In the genomic region with DNA sequence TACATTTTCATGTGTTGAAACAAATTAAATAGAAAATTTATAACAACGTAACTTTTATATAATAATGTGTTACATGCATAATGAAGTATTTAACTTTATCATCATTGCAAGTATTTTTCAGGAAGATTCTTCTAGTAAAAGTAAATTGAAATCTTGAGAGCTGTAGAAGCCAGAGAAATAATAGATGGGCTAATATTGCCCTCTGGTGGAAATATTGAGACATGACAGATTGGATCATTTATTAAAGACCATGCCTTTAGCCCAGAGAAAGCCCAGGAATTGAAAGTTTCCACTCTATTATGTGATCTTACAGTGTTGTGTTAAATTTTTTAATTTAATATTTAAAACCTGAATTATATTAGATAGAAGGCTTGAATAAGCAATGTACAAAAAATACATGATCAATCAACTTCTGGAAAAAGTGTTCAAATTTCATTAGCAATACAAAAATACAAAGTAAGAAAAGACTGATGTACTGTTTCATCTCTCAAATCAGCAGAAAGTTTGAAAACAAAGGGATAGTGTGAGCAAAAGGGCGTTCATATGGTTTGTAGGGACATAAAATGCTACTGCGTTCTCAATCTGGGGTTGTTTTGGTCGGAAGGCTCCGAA, we compare ENCODE assay signal across 9 cellular contexts. TPM values are rescaled to one million over a fixed set of nuclear protein-coding genes. Genes with fewer than 3 reads are reported as not detected.
DNase-seq lines count a peak whose midpoint lies in the region; ATAC-seq and TF ChIP-seq lines count a peak whose summit lies in the region.
"Had no signal": no experiment of that assay in that cellular context is flagged by ENCODE, and none has a peak within 500 bp of the region (broad histone marks: within the 10 kb centered on the region; RNA-seq: fewer than 3 reads in every experiment).

No MANE protein-coding gene starts in this region.

- H2AFZ ChIP-seq in IMR-90 (replicated peaks; ENCODE audit: low read length, poor library complexity), result no peak overlapping the region
- peak overlapping the region; percentile 35 for H2AFZ ChIP-seq in neuronal stem cell (ENCODE audit: low read length)

- no peak overlapping the region for H3K4ac ChIP-seq in IMR-90 (ENCODE audit: low read depth, low read length)
- no peak overlapping the region for H3K4ac ChIP-seq in neuronal stem cell (ENCODE audit: low read length)

- TF ChIP-seq CTCF in IMR-90 (conservative IDR thresholded peaks at IDR 0.05; ENCODE audit: low read depth, low read length) (peak; percentile 81), Peyer's patch (IDR thresholded peaks at IDR 0.05) (peak; percentile 40 to 86 (median 76))

- no peaks in the 10 kb centered on the region for H3K79me1 ChIP-seq in IMR-90 (ENCODE audit: low read depth in 1 of 2, low read length in 2 of 2)
- no peaks in the 10 kb centered on the region for H3K79me1 ChIP-seq in neuronal stem cell (ENCODE audit: low read depth, low read length)

- no peak overlapping the region for H3K23ac ChIP-seq in IMR-90 (ENCODE audit: low read depth, low read length)
- no peak overlapping the region for H3K23ac ChIP-seq in neuronal stem cell (ENCODE audit: low read depth, low read length, poor library complexity)

- H3K4me2 ChIP-seq in IMR-90 (ENCODE audit: low read depth, low read length) (no peak overlapping the region), neuronal stem cell (ENCODE audit: insufficient read depth, low read length, poor library complexity, severe bottlenecking) (no peak overlapping the region)

- H2BK5ac ChIP-seq in IMR-90 (ENCODE audit: low read depth, low read length, poor library complexity, severe bottlenecking) (no peak overlapping the region), neuronal stem cell (ENCODE audit: low read length) (no peak overlapping the region)

- no peak overlapping the region for H4K8ac ChIP-seq in IMR-90 (ENCODE audit: low read depth in 2 of 2, low read length in 2 of 2)
- H4K8ac ChIP-seq in neuronal stem cell (ENCODE audit: low read depth, low read length), result no peak overlapping the region

- no peak overlapping the region for H3K9ac ChIP-seq in IMR-90 (ENCODE audit: low read depth, low read length)
- H3K9ac ChIP-seq in neuronal stem cell (ENCODE audit: low read depth, low read length, poor library complexity), result no peak overlapping the region

- H3K4me1 ChIP-seq in IMR-90 (ENCODE audit: control insufficient read depth, insufficient read depth, low read length), result peaks cover 7% of the 10 kb centered on the region
- no peaks in the 10 kb centered on the region for H3K4me1 ChIP-seq in Peyer's patch
- H3K4me1 ChIP-seq in neuronal stem cell (ENCODE audit: control insufficient read depth in 2 of 2, insufficient read depth in 1 of 2, low read depth in 1 of 2, low read length in 2 of 2), result peaks cover 9 to 15% of the 10 kb centered on the region in 2 donors

- H2AK5ac ChIP-seq in IMR-90 (ENCODE audit: low read depth, low read length) (no peak overlapping the region), neuronal stem cell (ENCODE audit: low read depth, low read length) (no peak overlapping the region)

- WGBS in IMR-90 (ENCODE audit: extremely low coverage in 2 of 2, insufficient read length in 1 of 2), 2 experiments, result no CpG with 5 or more reads among the region's 5 CpGs
- WGBS in neuronal stem cell (ENCODE audit: extremely low coverage in 2 of 2, insufficient read length in 2 of 2, insufficient replicate concordance in 1 of 2), 2 donors, result no CpG with 5 or more reads among the region's 5 CpGs

- H2BK15ac ChIP-seq in IMR-90 (ENCODE audit: low read depth, low read length) (no peak overlapping the region), neuronal stem cell (ENCODE audit: low read length) (no peak overlapping the region)

- intact Hi-C loops in IMR-90 (cut with micrococcal nuclease), result loop anchor here (1.0 to 5.0 kb wide), 6 partner anchors 150 to 737 kb away; no protein-coding TSS in a partner anchor

- dilution Hi-C loops in IMR-90 (cut with HindIII; ENCODE audit: low sequenced_read_pairs, unreplicated experiment), result no loop called here

- H3K27ac ChIP-seq in IMR-90 (ENCODE audit: insufficient read depth, low read length) (no peak overlapping the region), Peyer's patch (no peak overlapping the region), neuronal stem cell (replicated peaks; ENCODE audit: low read length) (no peak overlapping the region)

- no TSS peak for BruUV-seq in IMR-90 (replicated peaks; lab: Mats Ljungman, UMichigan)

- no peak overlapping the region for H2AK9ac ChIP-seq in IMR-90 (replicated peaks; ENCODE audit: low read depth, low read length, poor library complexity)

- peak; percentile 27 for DNase-seq in AG08396 (ENCODE audit: low spot score)
- DNase-seq in IMR-90, result peak; percentile 42
- DNase-seq in Peyer's patch, result no peak
- peak; percentile 22 to 54 for DNase-seq in erythroblast (lab: John Stamatoyannopoulos, UW)
- peak; percentile 49 for DNase-seq in neuronal stem cell (ENCODE audit: low spot score)
- DNase-seq: stimulated activated naive B cell treated with anti-CD40 and anti-IgM and Interleukin-4, amounts not matched to agents 10 μg/mL and 1 μg/mL and 100 μg/mL, for 72 hours had no signal

- H3K18ac ChIP-seq in IMR-90 (ENCODE audit: low read depth, low read length) (no peak overlapping the region), neuronal stem cell (ENCODE audit: low read length) (no peak overlapping the region)

- no peaks in the 10 kb centered on the region for H3K27me3 ChIP-seq in IMR-90 (ENCODE audit: control insufficient read depth, insufficient read depth, low read length)
- no peaks in the 10 kb centered on the region for H3K27me3 ChIP-seq in Peyer's patch
- no peaks in the 10 kb centered on the region for H3K27me3 ChIP-seq in neuronal stem cell (ENCODE audit: control insufficient read depth in 3 of 3, insufficient read depth in 3 of 3, low read depth in 1 of 3, low read length in 3 of 3)

- POLR2A ChIA-PET in IMR-90 (lab: Charles Lee; ENCODE audit: unreplicated experiment), result no interaction called here

- ATAC-seq in GM18520 (IDR thresholded peaks at IDR 0.05; ENCODE audit: unreplicated experiment), result peak; percentile 54
- peak; percentile 52 for ATAC-seq in IMR-90 (ENCODE audit: low read depth)
- no peak for ATAC-seq in HG02610 (IDR thresholded peaks at IDR 0.05; ENCODE audit: unreplicated experiment)
- ATAC-seq in HG02642 (IDR thresholded peaks at IDR 0.05; ENCODE audit: poor library complexity, unreplicated experiment), result no peak

- peaks cover 5% of the 10 kb centered on the region; the same call in 1 of the 2 replicates for H3K9me1 ChIP-seq in IMR-90 (ENCODE audit: insufficient read depth, low read length)

- no peak overlapping the region for H4K91ac ChIP-seq in IMR-90 (ENCODE audit: insufficient read depth, low read depth, low read length)
- H4K91ac ChIP-seq in neuronal stem cell (ENCODE audit: low read depth, low read length, poor library complexity), result no peak overlapping the region

- in situ Hi-C loops in IMR-90 (cut with MboI; ENCODE audit: low sequenced_read_pairs), result loop anchor here (25.0 kb wide), 2 partner anchors 487 to 712 kb away; no protein-coding TSS in a partner anchor

- H4K20me1 ChIP-seq in IMR-90 (ENCODE audit: insufficient read depth, low read length), result no peaks in the 10 kb centered on the region

- no peak overlapping the region for H3K56ac ChIP-seq in IMR-90 (ENCODE audit: extremely low read depth, insufficient read depth, low read length)

- H3K14ac ChIP-seq in IMR-90 (replicated peaks; ENCODE audit: low read depth, low read length), result no peak overlapping the region
- H3K14ac ChIP-seq in neuronal stem cell (ENCODE audit: low read length), result no peak overlapping the region

- H4K5ac ChIP-seq in IMR-90 (ENCODE audit: low read depth, low read length), result no peak overlapping the region

- no peak for TF ChIP-seq POLR2A in IMR-90 (IDR thresholded peaks at IDR 0.05; ENCODE audit: low read depth, low read length)
- TF ChIP-seq POLR2A in Peyer's patch (IDR thresholded peaks at IDR 0.05), result no peak
- no peak for TF ChIP-seq POLR2A in erythroblast (IDR thresholded peaks at IDR 0.05; ENCODE audit: low read length)

- H2BK12ac ChIP-seq in neuronal stem cell (ENCODE audit: low read length), result no peak overlapping the region

- TF ChIP-seq RAD21 in IMR-90 (IDR thresholded peaks at IDR 0.05; ENCODE audit: low read length), result peak; percentile 82

- H2BK20ac ChIP-seq in IMR-90 (ENCODE audit: low read depth, low read length), result no peak overlapping the region

- H2BK120ac ChIP-seq in IMR-90 (ENCODE audit: low read depth, low read length), result no peak overlapping the region
- H2BK120ac ChIP-seq in neuronal stem cell (ENCODE audit: low read depth, low read length), result no peak overlapping the region

- no peak overlapping the region for H3K4me3 ChIP-seq in IMR-90 (ENCODE audit: insufficient read depth, low read depth, low read length)
- H3K4me3 ChIP-seq in Peyer's patch, result no peak overlapping the region
- H3K4me3 ChIP-seq in neuronal stem cell (ENCODE audit: low read length in 2 of 2), result no peak overlapping the region

- CTCF ChIA-PET in IMR-90 (lab: Yijun Ruan, JAX), result no interaction called here

- H3K9me3 ChIP-seq in IMR-90 (ENCODE audit: control insufficient read depth, insufficient read depth, low read length) (no peaks in the 10 kb centered on the region), Peyer's patch (no peaks in the 10 kb centered on the region), neuronal stem cell (replicated peaks in 1 of 2; ENCODE audit: control insufficient read depth in 2 of 2, insufficient read depth in 1 of 2, low read depth in 1 of 2, low read length in 2 of 2) (no peaks in the 10 kb centered on the region)

- H3K36me3 ChIP-seq in IMR-90 (ENCODE audit: control insufficient read depth, insufficient read depth, low read length) (no peaks in the 10 kb centered on the region), Peyer's patch (no peaks in the 10 kb centered on the region), neuronal stem cell (replicated peaks in 1 of 2; ENCODE audit: control insufficient read depth in 2 of 2, insufficient read depth in 2 of 2, low read length in 2 of 2) (no peaks in the 10 kb centered on the region)

TF ChIP-seq in IMR-90, 13 proteins besides CTCF, POLR2A, EP300 and RAD21:
- TF ChIP-seq SMC3 (IDR thresholded peaks at IDR 0.05; ENCODE audit: low read depth, low read length) (peak; percentile 78), BHLHE40 (IDR thresholded peaks at IDR 0.05; ENCODE audit: low read depth, low read length) (no peak)
TF ChIP-seq in IMR-90: peak in this region for 1.

RNA-seq across cellular contexts. Expression of gene SPTSSB, which starts 52.7 kb away (rescaled TPM):
- total RNA-seq in IMR-90 (2012; rRNA removed), result not detected in 2 replicates
- not detected in 2 replicates for polyA plus RNA-seq in IMR-90 (2012; rRNA removed)
- polyA plus RNA-seq in IMR-90 (2012; cell fraction: cytosol; rRNA removed), result not detected in 2 replicates
- not detected in 2 replicates for polyA plus RNA-seq in IMR-90 (2012; cell fraction: nucleus; rRNA removed; ENCODE audit: low replicate concordance)
- total RNA-seq in Peyer's patch, result not detected
- polyA plus RNA-seq in neuronal stem cell (2013, experiment 1 of 2), result 0.70 TPM
- 0.94 TPM for polyA plus RNA-seq in neuronal stem cell (2013, experiment 2 of 2)

Comparison
In these comparisons a context has a peak if more than half of its experiments do, and no peak if none do; other contexts are left out.
1. DNase-seq: peak in AG08396 (single experiment), IMR-90 (single experiment), erythroblast (2 of 2) and neuronal stem cell (single experiment); none in Peyer's patch (0 of 3).
2. ATAC-seq: peak in GM18520 (single experiment) and IMR-90 (single experiment); none in HG02610 (single experiment) and HG02642 (single experiment).